ENCODE assay signal across 18 cellular contexts in the genomic region with DNA sequence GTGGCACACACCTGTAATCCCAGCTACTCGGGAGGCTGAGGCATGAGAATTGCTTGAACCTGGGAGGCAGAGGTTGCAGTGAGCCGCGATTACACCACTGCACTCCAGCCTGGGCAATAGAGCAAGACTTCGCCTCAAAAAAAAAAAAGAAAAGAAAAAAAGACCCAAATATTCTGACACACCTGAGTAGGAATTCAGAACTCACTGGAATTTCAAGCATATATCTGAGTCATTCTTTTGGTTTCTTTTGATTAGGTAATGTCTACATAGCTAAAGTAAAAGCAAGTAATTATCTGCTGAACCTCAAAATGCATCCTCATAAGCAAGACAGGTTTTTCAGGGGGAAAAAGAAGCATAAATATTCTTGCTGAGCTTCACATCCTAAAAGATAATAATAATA. TPM values are rescaled to one million over a fixed set of nuclear protein-coding genes. Genes with fewer than 3 reads are reported as not detected.
A peak's percentile ranks its signal among the peaks of the same experiment; 100 is the strongest.
DNase-seq lines count a peak whose midpoint lies in the region; ATAC-seq and TF ChIP-seq lines count a peak whose summit lies in the region.
"Had no signal": no experiment of that assay in that cellular context is flagged by ENCODE, and none has a peak within 500 bp of the region (broad histone marks: within the 10 kb centered on the region; RNA-seq: fewer than 3 reads in every experiment).

No MANE protein-coding gene starts in this region.

- no peaks in the 10 kb centered on the region for H3K27me3 ChIP-seq in foreskin keratinocyte
- H3K27me3 ChIP-seq: Peyer's patch had no signal

- peak; percentile 79 for ATAC-seq in foreskin keratinocyte
- ATAC-seq in GM21576 (IDR thresholded peaks at IDR 0.05; ENCODE audit: unreplicated experiment), result no peak
- no peak for ATAC-seq in GM21526 (IDR thresholded peaks at IDR 0.05; ENCODE audit: low FRiP score, unreplicated experiment)

- CTCF ChIA-PET in RWPE1 (lab: Yijun Ruan, JAX), result interaction anchor here (0.7 to 0.8 kb wide), 2 partner anchors 36 to 75 kb away, joined by 4 to 5 read pairs; partner anchors contain the start of gene ANKRD31

- peak; percentile 16 for DNase-seq in M059J (ENCODE audit: low read depth)
- peak; percentile 67 for DNase-seq in RWPE1 (ENCODE audit: low spot score)
- DNase-seq in foreskin keratinocyte, result peak; percentile 74 to 86
- peak; percentile 72 for DNase-seq in renal cortical epithelial cell (ENCODE audit: low read depth)
- no peak for DNase-seq in substantia nigra (lab: John Stamatoyannopoulos, UW)
- DNase-seq: AML-193, DMS53, GDM1, NCI-H1417, NCI-H1694 treated with DMSO at 0.1 percent for 48 hours, NCI-H2081 treated with DMSO at 0.1 percent for 48 hours, NCI-H510A, Peyer's patch, SHP77 had no signal

- H3K27ac ChIP-seq in RWPE1 (no peak overlapping the region), foreskin keratinocyte (no peak overlapping the region), substantia nigra (ENCODE audit: low read depth, low read length, poor library complexity, severe bottlenecking) (no peak overlapping the region)
- H3K27ac ChIP-seq: C4-2B, Peyer's patch had no signal

- POLR2A ChIA-PET in RWPE1 (lab: Yijun Ruan, JAX; ENCODE audit: low non-redundant PET), result interaction anchor here (0.7 kb wide), 1 partner anchor 35 kb away, joined by 14 read pairs; no protein-coding TSS in a partner anchor

- TF ChIP-seq CTCF in RWPE1 (conservative IDR thresholded peaks at IDR 0.05; ENCODE audit: low read depth) (no peak), foreskin keratinocyte (conservative IDR thresholded peaks at IDR 0.05) (no peak)

- H3K4me1 ChIP-seq in foreskin keratinocyte, result peaks cover 4% of the 10 kb centered on the region
- H3K4me1 ChIP-seq: Peyer's patch had no signal

RNA-seq across cellular contexts. Expression of gene ANKRD31, which starts 35.9 kb away (rescaled TPM):
- 0.02 TPM in 1 of 2 replicates, not detected in the other for total RNA-seq in M059J (2014; rRNA removed; shearing (Covaris generic))
- total RNA-seq in foreskin keratinocyte (0.07 and 0.10 TPM in 2 replicates), renal cortical epithelial cell (under 0.01 and 0.25 TPM in 2 replicates)
- 0.01 and 0.03 TPM in 2 replicates for polyA plus RNA-seq in foreskin keratinocyte
- total RNA-seq: A172 had no signal

Comparison
In these comparisons a context has a peak if more than half of its experiments do, and no peak if none do; other contexts are left out.
1. DNase-seq: peak in M059J (single experiment), RWPE1 (single experiment), foreskin keratinocyte (2 of 2) and renal cortical epithelial cell (single experiment); none in substantia nigra (0 of 49).